Comparison of ENCODE assay signal across 17 cellular contexts in genomic region chr4:81058621-81059020, GRCh38. TPM values are rescaled to one million over a fixed set of nuclear protein-coding genes. Genes with fewer than 3 reads are reported as not detected.
DNase-seq lines count a peak whose midpoint lies in the region; ATAC-seq and TF ChIP-seq lines count a peak whose summit lies in the region.
"Had no signal": no experiment of that assay in that cellular context is flagged by ENCODE, and none has a peak within 500 bp of the region (broad histone marks: within the 10 kb centered on the region; RNA-seq: fewer than 3 reads in every experiment).

No MANE protein-coding gene starts in this region.

- peak; percentile 17 for DNase-seq in PC-3
- DNase-seq in epithelial cell of esophagus (ENCODE audit: low read depth): peak; percentile 62
- peak; percentile 1 to 95 for DNase-seq in trophoblast cell
- DNase-seq: AML-193; Caco-2; Calu3; CD4-positive, alpha-beta T cell; CD8-positive, alpha-beta T cell; DMS79 treated with DMSO at 0.1 percent for 48 hours; GF-D8 had no signal

- no peaks in the 10 kb centered on the region for H3K79me1 ChIP-seq in trophoblast cell (ENCODE audit: low read length)

- no CpG with 5 or more reads among the region's 1 CpG for WGBS in trophoblast cell (ENCODE audit: extremely low coverage, insufficient coverage, insufficient read length)

- H3K9me3 ChIP-seq in PC-3 (ENCODE audit: low read length) (no peaks in the 10 kb centered on the region), trophoblast cell (ENCODE audit: insufficient read depth, low read depth, low read length) (no peaks in the 10 kb centered on the region)
- H3K9me3 ChIP-seq: A549; BLaER1 treated with 17β-estradiol and CSF1 and Interleukin-3, amounts not matched to agents 10 nM and 100 nM; Caco-2 had no signal

- no peak overlapping the region for H2AFZ ChIP-seq in PC-3 (ENCODE audit: low read length)
- H2AFZ ChIP-seq in trophoblast cell (ENCODE audit: insufficient read depth, low read length, poor library complexity): no peak overlapping the region

- H3K27ac ChIP-seq in PC-3 (ENCODE audit: low read length): no peak overlapping the region
- H3K27ac ChIP-seq in trophoblast cell (ENCODE audit: low read depth, low read length): no peak overlapping the region
- H3K27ac ChIP-seq: 22Rv1; A549; BLaER1 treated with 17β-estradiol and CSF1 and Interleukin-3, amounts not matched to agents 10 nM and 100 nM; C4-2B had no signal

- H3K36me3 ChIP-seq in PC-3 (ENCODE audit: low read depth, low read length) (no peaks in the 10 kb centered on the region), trophoblast cell (ENCODE audit: control insufficient read depth in 1 of 2, insufficient read depth in 2 of 2, low read length in 2 of 2) (no peaks in the 10 kb centered on the region)
- H3K36me3 ChIP-seq: BLaER1 treated with 17β-estradiol and CSF1 and Interleukin-3, amounts not matched to agents 10 nM and 100 nM had no signal

- no peak overlapping the region for H3K4ac ChIP-seq in trophoblast cell (ENCODE audit: low read depth, low read length)

- no peak for TF ChIP-seq CTCF in PC-3 (conservative IDR thresholded peaks at IDR 0.05; ENCODE audit: low read depth, low read length)
- no peak for TF ChIP-seq CTCF in epithelial cell of esophagus (IDR thresholded peaks at IDR 0.05; ENCODE audit: insufficient read depth, low read depth, low read length, missing control alignments)

- H3K14ac ChIP-seq in trophoblast cell (ENCODE audit: low read length): no peak overlapping the region

- H3K4me3 ChIP-seq in PC-3 (ENCODE audit: low read length) (no peak overlapping the region), epithelial cell of esophagus (ENCODE audit: low read length) (no peak overlapping the region), trophoblast cell (ENCODE audit: low read depth, low read length) (no peak overlapping the region)
- H3K4me3 ChIP-seq: A549; BLaER1 treated with 17β-estradiol and CSF1 and Interleukin-3, amounts not matched to agents 10 nM and 100 nM had no signal

- BruUV-seq in PC-3 (replicated peaks; lab: Mats Ljungman, UMichigan): no TSS peak

- H4K91ac ChIP-seq in trophoblast cell (ENCODE audit: low read depth, low read length): no peak overlapping the region

- no peaks in the 10 kb centered on the region for H3K27me3 ChIP-seq in PC-3 (ENCODE audit: low read length)
- no peaks in the 10 kb centered on the region for H3K27me3 ChIP-seq in trophoblast cell (ENCODE audit: insufficient read depth, low read length)
- H3K27me3 ChIP-seq: BLaER1 treated with 17β-estradiol and CSF1 and Interleukin-3, amounts not matched to agents 10 nM and 100 nM had no signal

- H3K23ac ChIP-seq in trophoblast cell (ENCODE audit: low read length): no peak overlapping the region

- no peak for ATAC-seq in PC-3
- no peak for ATAC-seq in GM18517 (IDR thresholded peaks at IDR 0.05; ENCODE audit: unreplicated experiment)
- ATAC-seq in HG03095 (IDR thresholded peaks at IDR 0.05; ENCODE audit: unreplicated experiment): no peak
- ATAC-seq: A549; CD8-positive, alpha-beta T cell had no signal

- no peak overlapping the region for H2BK12ac ChIP-seq in trophoblast cell (ENCODE audit: low read length)

- H2BK120ac ChIP-seq in trophoblast cell (ENCODE audit: insufficient read depth, low read length, poor library complexity): no peak overlapping the region

- H2BK5ac ChIP-seq in trophoblast cell (ENCODE audit: low read depth, low read length, poor library complexity): no peak overlapping the region

- H3K79me2 ChIP-seq in PC-3 (ENCODE audit: low read length): no peaks in the 10 kb centered on the region
- H3K79me2 ChIP-seq in trophoblast cell (ENCODE audit: control insufficient read depth, insufficient read depth, low read length, poor library complexity): no peaks in the 10 kb centered on the region

- H2AK5ac ChIP-seq in trophoblast cell (ENCODE audit: low read length): no peak overlapping the region

- H3K4me1 ChIP-seq in PC-3 (ENCODE audit: insufficient read depth, low read length): no peaks in the 10 kb centered on the region
- H3K4me1 ChIP-seq in trophoblast cell (ENCODE audit: control insufficient read depth in 1 of 2, insufficient read depth in 2 of 2, low read length in 2 of 2): no peaks in the 10 kb centered on the region
- H3K4me1 ChIP-seq: A549; BLaER1 treated with 17β-estradiol and CSF1 and Interleukin-3, amounts not matched to agents 10 nM and 100 nM; Caco-2 had no signal

- CTCF ChIA-PET in PC-3 (lab: Charles Lee): no interaction called here

- H4K20me1 ChIP-seq in PC-3 (ENCODE audit: low read length): no peaks in the 10 kb centered on the region
- H4K20me1 ChIP-seq: BLaER1 treated with 17β-estradiol and CSF1 and Interleukin-3, amounts not matched to agents 10 nM and 100 nM had no signal

- intact Hi-C loops in PC-3 (cut with micrococcal nuclease): no loop called here

- POLR2A ChIA-PET in PC-3 (lab: Charles Lee; ENCODE audit: unreplicated experiment): no interaction called here

- no peak overlapping the region for H4K12ac ChIP-seq in trophoblast cell (ENCODE audit: low read depth, low read length)

- H3K4me2 ChIP-seq in PC-3 (ENCODE audit: low read length): no peak overlapping the region
- no peak overlapping the region for H3K4me2 ChIP-seq in trophoblast cell (ENCODE audit: low read length)
- H3K4me2 ChIP-seq: A549; BLaER1 treated with 17β-estradiol and CSF1 and Interleukin-3, amounts not matched to agents 10 nM and 100 nM had no signal

- H3F3A ChIP-seq in PC-3 (ENCODE audit: low read length, unreplicated experiment): no peaks in the 10 kb centered on the region

- no peak overlapping the region for H3K18ac ChIP-seq in trophoblast cell (ENCODE audit: low read length)

- no peak overlapping the region for H3K9ac ChIP-seq in PC-3 (ENCODE audit: low read length)
- no peak overlapping the region for H3K9ac ChIP-seq in trophoblast cell (ENCODE audit: low read length)
- H3K9ac ChIP-seq: BLaER1 treated with 17β-estradiol and CSF1 and Interleukin-3, amounts not matched to agents 10 nM and 100 nM had no signal

- H3K9me2 ChIP-seq in PC-3 (replicated peaks; ENCODE audit: low read length): no peaks in the 10 kb centered on the region

- no peak overlapping the region for H4K8ac ChIP-seq in trophoblast cell (ENCODE audit: low read depth, low read length)

RNA-seq across cellular contexts. Expression of gene BMP3, which starts 28.1 kb away (rescaled TPM):
- 1.5 and 1.8 TPM in 2 replicates for total RNA-seq in PC-3 (2014; rRNA removed)
- not detected in 2 replicates for polyA plus RNA-seq in trophoblast cell (2013)
- total RNA-seq: A172; Caco-2; CD4-positive, alpha-beta T cell; CD8-positive, alpha-beta T cell had no signal
- polyA plus RNA-seq: A549 had no signal
